ENCODE assay signal across 29 cellular contexts in the genomic region with DNA sequence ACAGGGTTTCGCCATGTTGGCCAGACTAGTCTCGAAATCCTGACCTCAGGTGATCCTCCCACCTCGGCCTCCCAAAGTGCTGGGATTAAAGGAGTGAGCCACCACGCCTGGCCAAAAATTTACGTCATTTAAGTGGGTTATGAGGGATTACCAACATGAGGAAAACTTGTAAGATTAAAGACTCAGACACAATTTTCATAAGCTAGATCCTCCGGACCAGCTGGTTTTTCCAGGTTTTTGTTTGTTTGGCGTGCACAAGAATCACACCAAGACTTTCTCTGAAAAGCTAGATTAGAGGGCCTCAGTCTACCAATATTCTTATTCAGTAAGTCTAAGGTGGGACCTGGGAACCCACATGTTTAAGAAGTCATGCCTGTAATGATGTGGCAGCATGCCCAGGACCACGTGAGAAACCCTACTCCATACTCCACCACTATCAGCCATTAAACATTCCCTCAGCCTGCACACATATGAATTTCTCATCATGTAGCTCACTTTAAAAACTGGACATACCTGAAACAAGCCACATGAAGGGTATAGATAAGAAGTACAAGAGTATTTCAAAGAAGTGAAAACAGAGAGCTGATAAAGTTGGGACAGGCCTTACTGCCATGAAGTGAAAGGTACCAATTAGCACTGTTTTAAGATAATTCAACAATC. TPM values are rescaled to one million over a fixed set of nuclear protein-coding genes. Genes with fewer than 3 reads are reported as not detected.
A peak's percentile ranks its signal among the peaks of the same experiment; 100 is the strongest.
DNase-seq lines count a peak whose midpoint lies in the region; ATAC-seq, FAIRE-seq and TF ChIP-seq lines count a peak whose summit lies in the region.
"Had no signal": no experiment of that assay in that cellular context is flagged by ENCODE, and none has a peak within 500 bp of the region (broad histone marks: within the 10 kb centered on the region; RNA-seq: fewer than 3 reads in every experiment).

No MANE protein-coding gene starts in this region.

- H3K9me3 Mint-ChIP-seq in Caco-2 (ENCODE audit: unreplicated experiment) (no peaks in the 10 kb centered on the region), osteocyte (ENCODE audit: unreplicated experiment) (no peaks in the 10 kb centered on the region)
- H3K9me3 Mint-ChIP-seq: CD4-positive, alpha-beta memory T cell; HFFc6; IgD-negative memory B cell had no signal

- BruUV-seq in Caco-2 (replicated peaks; lab: Mats Ljungman, UMichigan) (no TSS peak), IMR-90 (replicated peaks; lab: Mats Ljungman, UMichigan) (no TSS peak), K562 (replicated peaks; lab: Mats Ljungman, UMichigan) (no TSS peak)

- H3K27me3 ChIP-seq in Caco-2 (replicated peaks; ENCODE audit: control insufficient read depth, insufficient read depth, low read length), result no peaks in the 10 kb centered on the region
- H3K27me3 ChIP-seq in IMR-90 (ENCODE audit: control insufficient read depth, insufficient read depth, low read length), result no peaks in the 10 kb centered on the region
- no peaks in the 10 kb centered on the region for H3K27me3 ChIP-seq in K562 (ENCODE audit: control insufficient read depth in 2 of 2, insufficient read depth in 2 of 2, low read length in 2 of 2)
- H3K27me3 ChIP-seq in brain microvascular endothelial cell (replicated peaks), result no peaks in the 10 kb centered on the region
- H3K27me3 ChIP-seq: BLaER1 treated with 17β-estradiol and CSF1 and Interleukin-3, amounts not matched to agents 10 nM and 100 nM had no signal

- H3K4me3 Mint-ChIP-seq in Caco-2 (ENCODE audit: unreplicated experiment) (no peak overlapping the region), osteocyte (ENCODE audit: unreplicated experiment) (no peak overlapping the region)
- H3K4me3 Mint-ChIP-seq: CD4-positive, alpha-beta memory T cell; HFFc6; IgD-negative memory B cell had no signal

- no CpG with 5 or more reads among the region's 8 CpGs for WGBS in IMR-90 (ENCODE audit: extremely low coverage in 2 of 2, insufficient read length in 1 of 2), 2 experiments
- WGBS in K562 (ENCODE audit: insufficient coverage, low coverage, missing lambda C conversion rate), result 82% methylated on average over 8 of the region's 8 CpGs

- H3K9me3 ChIP-seq in Caco-2, result no peaks in the 10 kb centered on the region
- H3K9me3 ChIP-seq in IMR-90 (ENCODE audit: control insufficient read depth, insufficient read depth, low read length), result no peaks in the 10 kb centered on the region
- no peaks in the 10 kb centered on the region for H3K9me3 ChIP-seq in K562 (replicated peaks; ENCODE audit: control insufficient read depth, insufficient read depth, low read depth, low read length)
- H3K9me3 ChIP-seq: A549, HAP-1 had no signal

- dilution Hi-C loops in IMR-90 (cut with HindIII; ENCODE audit: low sequenced_read_pairs, unreplicated experiment), result no loop called here

- TF ChIP-seq POLR2A in IMR-90 (IDR thresholded peaks at IDR 0.05; ENCODE audit: low read depth, low read length) (no peak), K562 (conservative IDR thresholded peaks at IDR 0.05) (no peak)

- DNase-seq in Caco-2 (peak; percentile 52 to 63), IMR-90 (no peak), K562 (ENCODE audit: extremely low read depth in 1 of 4, low spot score in 3 of 4) (peak in 1 of 4 experiments; percentile 12), osteocyte (ENCODE audit: extremely low spot score, unreplicated experiment) (no peak), SK-N-DZ (ENCODE audit: low spot score) (no peak), NCI-H1930 (lab: John Stamatoyannopoulos, UW) (no peak), brain microvascular endothelial cell (no peak)
- DNase-seq in activated CD4-positive, CD25-positive, alpha-beta regulatory T cell (lab: John Stamatoyannopoulos, UW), result no peak
- DNase-seq: AML-193; CD4-positive, alpha-beta memory T cell; COR-L47; DMS79 treated with DMSO at 0.1 percent for 48 hours; GF-D8; GOT3; HFFc6; NCI-H1092 treated with DMSO at 0.1 percent for 48 hours; NCI-H1436; NCI-H187; NCI-H2107; NCI-H446 treated with DMSO at 0.1 percent for 48 hours; NCI-H526; SIG-M5 had no signal

- TF ChIP-seq RAD21 in IMR-90 (IDR thresholded peaks at IDR 0.05; ENCODE audit: low read length) (no peak), K562 (CRISPR knock-in tag; conservative IDR thresholded peaks at IDR 0.05 in 1 of 2, IDR thresholded peaks at IDR 0.05 in 1 of 2) (no peak)

- H2AK9ac ChIP-seq in IMR-90 (replicated peaks; ENCODE audit: low read depth, low read length, poor library complexity), result no peak overlapping the region

- H4K20me1 ChIP-seq in IMR-90 (ENCODE audit: insufficient read depth, low read length) (no peaks in the 10 kb centered on the region; the same call in 1 of the 2 replicates), K562 (replicated peaks; ENCODE audit: control insufficient read depth, insufficient read depth, low read length) (no peaks in the 10 kb centered on the region)

- TF ChIP-seq CTCF in Caco-2 (IDR thresholded peaks at IDR 0.05; ENCODE audit: insufficient read depth in 1 of 2, low read depth in 1 of 2, low read length in 1 of 2, severe bottlenecking in 1 of 2, unreplicated experiment in 1 of 2) (no peak), IMR-90 (conservative IDR thresholded peaks at IDR 0.05; ENCODE audit: low read depth, low read length) (no peak), K562 (IDR thresholded peaks at IDR 0.05 in 2 of 3, conservative IDR thresholded peaks at IDR 0.05 in 1 of 3; ENCODE audit: insufficient read depth in 2 of 3, low read depth in 1 of 3, low read length in 3 of 3) (no peak), osteocyte (IDR thresholded peaks at IDR 0.05) (no peak), brain microvascular endothelial cell (IDR thresholded peaks at IDR 0.05; ENCODE audit: low read depth, low read length, missing control alignments) (no peak)

- peak overlapping the region; percentile 45; the same call in 1 of the 2 replicates for H3K14ac ChIP-seq in IMR-90 (replicated peaks; ENCODE audit: low read depth, low read length)

- H3K4me1 ChIP-seq in Caco-2 (peaks cover 59% of the 10 kb centered on the region), IMR-90 (ENCODE audit: control insufficient read depth, insufficient read depth, low read length) (peaks cover 8% of the 10 kb centered on the region), K562 (replicated peaks in 1 of 2; ENCODE audit: control insufficient read depth in 2 of 2, insufficient read depth in 2 of 2, low read length in 2 of 2) (no peaks in the 10 kb centered on the region; a peak in 1 of 5 replicates)
- H3K4me1 ChIP-seq: A549, HAP-1 had no signal

- H2BK5ac ChIP-seq in IMR-90 (ENCODE audit: low read depth, low read length, poor library complexity, severe bottlenecking), result peak overlapping the region; percentile 38

- H3K27me3 Mint-ChIP-seq in Caco-2 (ENCODE audit: insufficient read depth, unreplicated experiment) (no peaks in the 10 kb centered on the region), osteocyte (ENCODE audit: unreplicated experiment) (no peaks in the 10 kb centered on the region)
- H3K27me3 Mint-ChIP-seq: CD4-positive, alpha-beta memory T cell; IgD-negative memory B cell had no signal

- no peak overlapping the region for H3K23ac ChIP-seq in IMR-90 (ENCODE audit: low read depth, low read length)

- no peak for FAIRE-seq in K562 (lab: Jason Lieb, UNC)
- FAIRE-seq: A549, GM12892, RCC 7860 had no signal

- H3K56ac ChIP-seq in IMR-90 (ENCODE audit: extremely low read depth, insufficient read depth, low read length), result no peak overlapping the region

- peak overlapping the region; percentile 70; the same call in 1 of the 2 replicates for H3K4ac ChIP-seq in IMR-90 (ENCODE audit: low read depth, low read length)

- peaks cover 12% of the 10 kb centered on the region for H3K36me3 Mint-ChIP-seq in Caco-2 (ENCODE audit: insufficient read depth, unreplicated experiment)
- no peaks in the 10 kb centered on the region for H3K36me3 Mint-ChIP-seq in osteocyte (ENCODE audit: unreplicated experiment)
- H3K36me3 Mint-ChIP-seq: CD4-positive, alpha-beta memory T cell; IgD-negative memory B cell had no signal

- H3K18ac ChIP-seq in IMR-90 (ENCODE audit: low read depth, low read length), result peak overlapping the region; percentile 11

- no peak overlapping the region for H4K91ac ChIP-seq in IMR-90 (ENCODE audit: insufficient read depth, low read depth, low read length)

- H3K36me3 ChIP-seq in Caco-2 (ENCODE audit: control insufficient read depth, insufficient read depth, low read length) (no peaks in the 10 kb centered on the region), IMR-90 (ENCODE audit: control insufficient read depth, insufficient read depth, low read length) (no peaks in the 10 kb centered on the region), K562 (ENCODE audit: control insufficient read depth, insufficient read depth, low read length) (no peaks in the 10 kb centered on the region; the same call in 2 of the 3 replicates), brain microvascular endothelial cell (replicated peaks) (no peaks in the 10 kb centered on the region)
- H3K36me3 ChIP-seq: HAP-1 had no signal

- H2BK120ac ChIP-seq in IMR-90 (ENCODE audit: low read depth, low read length), result peak overlapping the region; percentile 73

- no peak overlapping the region for H2AFZ ChIP-seq in IMR-90 (replicated peaks; ENCODE audit: low read length, poor library complexity)
- H2AFZ ChIP-seq in K562 (ENCODE audit: low read depth, low read length), result no peak overlapping the region

- H3K4me2 ChIP-seq in IMR-90 (ENCODE audit: low read depth, low read length) (no peak overlapping the region), K562 (ENCODE audit: insufficient read depth, low read length) (no peak overlapping the region)
- H3K4me2 ChIP-seq: A549; BLaER1 treated with 17β-estradiol and CSF1 and Interleukin-3, amounts not matched to agents 10 nM and 100 nM had no signal

- no peak for ATAC-seq in IMR-90 (ENCODE audit: low read depth)
- peak; percentile 36 for ATAC-seq in K562
- ATAC-seq: A549, SK-N-SH treated with all-trans-retinoic acid at 6 μM for 48 hours had no signal

- no peak overlapping the region for H3K9ac ChIP-seq in IMR-90 (ENCODE audit: low read depth, low read length)
- no peak overlapping the region for H3K9ac ChIP-seq in K562 (ENCODE audit: insufficient read depth in 1 of 2, low read depth in 2 of 2, low read length in 2 of 2)
- H3K9ac ChIP-seq: BLaER1 treated with 17β-estradiol and CSF1 and Interleukin-3, amounts not matched to agents 10 nM and 100 nM had no signal

- peaks cover 12% of the 10 kb centered on the region for H3K9me1 ChIP-seq in IMR-90 (ENCODE audit: insufficient read depth, low read length)
- no peaks in the 10 kb centered on the region for H3K9me1 ChIP-seq in K562 (ENCODE audit: control insufficient read depth, insufficient read depth, low read length)

- H3K4me1 Mint-ChIP-seq in Caco-2 (ENCODE audit: low read depth, unreplicated experiment) (peaks cover 40% of the 10 kb centered on the region), osteocyte (ENCODE audit: unreplicated experiment) (peaks cover 48% of the 10 kb centered on the region)
- H3K4me1 Mint-ChIP-seq: IgD-negative memory B cell had no signal

- H3K79me2 ChIP-seq in K562 (ENCODE audit: control insufficient read depth, insufficient read depth, low read length), result peaks cover 33% of the 10 kb centered on the region

- intact Hi-C loops in Caco-2 (cut with micrococcal nuclease; ENCODE audit: unreplicated experiment) (loop anchor here (1.0 to 10.0 kb wide), 3 partner anchors 26 to 187 kb away; no protein-coding TSS in a partner anchor), IMR-90 (cut with micrococcal nuclease) (no loop called here), K562 (cut with micrococcal nuclease) (no loop called here)

- H2BK20ac ChIP-seq in IMR-90 (ENCODE audit: low read depth, low read length), result peak overlapping the region; percentile 69

- POLR2A ChIA-PET in Caco-2 (lab: Charles Lee) (interaction anchor here (0.8 to 1.1 kb wide), 2 partner anchors 27 to 259 kb away, joined by 3 to 5 read pairs; partner anchors contain the start of gene TDRD3), IMR-90 (lab: Charles Lee; ENCODE audit: unreplicated experiment) (no interaction called here), K562 (lab: Yijun Ruan, JAX) (interaction anchor here (0.7 to 0.9 kb wide), 2 partner anchors 9 to 19 kb away, joined by 3 read pairs; no protein-coding TSS in a partner anchor)

- no peak overlapping the region for H2AK5ac ChIP-seq in IMR-90 (ENCODE audit: low read depth, low read length)

- H3K27ac Mint-ChIP-seq in Caco-2 (ENCODE audit: unreplicated experiment), result peak overlapping the region; percentile 8
- peak overlapping the region; percentile 89 for H3K27ac Mint-ChIP-seq in osteocyte (ENCODE audit: unreplicated experiment)
- H3K27ac Mint-ChIP-seq: IgD-negative memory B cell had no signal

- no peak overlapping the region for H3K27ac ChIP-seq in IMR-90 (ENCODE audit: insufficient read depth, low read length)
- no peak overlapping the region for H3K27ac ChIP-seq in K562 (ENCODE audit: extremely low read depth, low read depth, low read length)
- no peak overlapping the region for H3K27ac ChIP-seq in brain microvascular endothelial cell
- H3K27ac ChIP-seq: A549; BLaER1 treated with 17β-estradiol and CSF1 and Interleukin-3, amounts not matched to agents 10 nM and 100 nM had no signal

- H3K4me3 ChIP-seq in Caco-2 (ENCODE audit: low read depth, low read length) (no peak overlapping the region), IMR-90 (ENCODE audit: insufficient read depth, low read depth, low read length) (no peak overlapping the region), K562 (no peak overlapping the region), brain microvascular endothelial cell (ENCODE audit: low read depth, low read length) (no peak overlapping the region)
- H3K4me3 ChIP-seq: A549; BLaER1 treated with 17β-estradiol and CSF1 and Interleukin-3, amounts not matched to agents 10 nM and 100 nM; HAP-1 had no signal

- CTCF ChIA-PET in Caco-2 (lab: Charles Lee), result interaction anchor here (1.1 kb wide), 1 partner anchor 192 kb away, joined by 4 read pairs; no protein-coding TSS in a partner anchor
- CTCF ChIA-PET in IMR-90 (lab: Yijun Ruan, JAX), result interaction anchor here (0.7 to 1.5 kb wide), 3 partner anchors 17 to 232 kb away, joined by 3 read pairs; no protein-coding TSS in a partner anchor
- CTCF ChIA-PET in K562 (lab: Yijun Ruan, JAX; ENCODE audit: low intra/inter-chr PET ratio), result no interaction called here

- H3K79me1 ChIP-seq in IMR-90 (ENCODE audit: low read depth in 1 of 2, low read length in 2 of 2), result peaks cover 30 to 53% of the 10 kb centered on the region in 2 experiments

- peak overlapping the region; percentile 49; the same call in 1 of the 2 replicates for H4K5ac ChIP-seq in IMR-90 (ENCODE audit: low read depth, low read length)

- H2BK15ac ChIP-seq in IMR-90 (ENCODE audit: low read depth, low read length), result no peak overlapping the region

- in situ Hi-C loops in IMR-90 (cut with MboI; ENCODE audit: low sequenced_read_pairs) (no loop called here), K562 (cut with MboI) (no loop called here), brain microvascular endothelial cell (cut with HindIII; ENCODE audit: low pct_ligation_motif_present, low sequenced_read_pairs) (no loop called here)

- H4K8ac ChIP-seq in IMR-90 (ENCODE audit: low read depth in 2 of 2, low read length in 2 of 2), result peak overlapping the region in 1 of 2 experiments; percentile 24; a peak in 2 of 4 replicates

- TF ChIP-seq EP300 in K562 (IDR thresholded peaks at IDR 0.05; ENCODE audit: low read length), result no peak

RNA-seq across cellular contexts. Expression of gene DIAPH3, which starts 25.7 kb away (rescaled TPM):
- total RNA-seq in Caco-2 (2022), result 59.4 and 60.6 TPM in 2 replicates
- total RNA-seq in IMR-90 (2012; rRNA removed), result 9.3 and 16.1 TPM in 2 replicates
- 8.5 and 8.9 TPM in 2 replicates for polyA plus RNA-seq in IMR-90 (2012; rRNA removed)
- polyA plus RNA-seq in IMR-90 (2012; cell fraction: cytosol; rRNA removed), result 1.3 and 1.5 TPM in 2 replicates
- 1.0 and 5.1 TPM in 2 replicates for polyA plus RNA-seq in IMR-90 (2012; cell fraction: nucleus; rRNA removed; ENCODE audit: low replicate concordance)
- 16.1 and 63.3 TPM in 2 replicates for total RNA-seq in K562 (2011; cell fraction: chromatin; rRNA removed; ENCODE audit: low replicate concordance)
- 10.2 and 15.9 TPM in 2 replicates for total RNA-seq in K562 (2011; cell fraction: nucleolus; rRNA removed)
- 20.3 and 23.1 TPM in 2 replicates for total RNA-seq in K562 (2011; cell fraction: nucleoplasm; rRNA removed)
- 9.3 and 10.4 TPM in 2 replicates for total RNA-seq in K562 (2014; rRNA removed)
- total RNA-seq in K562 (2014; rRNA removed; fragmentation: Illumina TruSeq; extraction: Trizol), result 18.2 and 21.4 TPM in 2 replicates
- 14.3 and 14.7 TPM in 2 replicates for total RNA-seq in K562 (2015; rRNA removed; fragmentation: Illumina TruSeq; extraction: Trizol)
- total RNA-seq in K562 (2021), result 17.1 and 18.7 TPM in 2 replicates
- polyA plus RNA-seq in K562 (2011; rRNA removed), result 12.3 and 16.0 TPM in 2 replicates
- polyA plus RNA-seq in K562 (2011; cell fraction: cytosol; rRNA removed), result 3.5 and 6.4 TPM in 2 replicates
- polyA plus RNA-seq in K562 (2011; cell fraction: nucleus; rRNA removed), result 7.0 and 10.8 TPM in 2 replicates
- polyA plus RNA-seq in K562 (2012), result 10.8 and 16.4 TPM in 2 replicates
- 14.9 and 17.2 TPM in 2 replicates for polyA plus RNA-seq in K562 (2014; fragmentation: Illumina TruSeq; extraction: Trizol)
- 10 to 100 TPM in 1 of 2 experiments, 1 to 10 TPM in 1; 10.0 to 10.6 TPM for polyA plus RNA-seq in K562 (2014; fragmentation: Nextera tagmentation; extraction: Ambion mirVana)
- polyA plus RNA-seq in K562 (2014; rRNA removed), result 8.4 and 9.0 TPM in 2 replicates
- 47.8 and 52.7 TPM in 2 replicates for polyA minus RNA-seq in K562 (2011; rRNA and poly(A)+ RNA removed)
- 11.1 and 14.1 TPM in 2 replicates for polyA minus RNA-seq in K562 (2011; cell fraction: cytosol; rRNA and poly(A)+ RNA removed)
- 38.5 and 55.3 TPM in 2 replicates for polyA minus RNA-seq in K562 (2011; cell fraction: nucleus; rRNA and poly(A)+ RNA removed)
- total RNA-seq in osteocyte, result 9.2 and 12.2 TPM in 2 replicates
- 7.5 and 8.5 TPM in 2 replicates for polyA plus RNA-seq in SK-N-DZ (2014; cell fraction: cytosol; rRNA removed)
- polyA plus RNA-seq in SK-N-DZ (2014; cell fraction: nucleus; rRNA removed), result 6.6 and 9.5 TPM in 2 replicates
- total RNA-seq: CD4-positive, alpha-beta memory T cell had no signal
- polyA plus RNA-seq: IgD-negative memory B cell had no signal

Comparison
In these comparisons a context has a peak if more than half of its experiments do, and no peak if none do; other contexts are left out.
1. DNase-seq: peak in Caco-2 (2 of 2); none in IMR-90 (single experiment), osteocyte (single experiment), SK-N-DZ (single experiment), NCI-H1930 (0 of 2), activated CD4-positive, CD25-positive, alpha-beta regulatory T cell (0 of 4) and brain microvascular endothelial cell (single experiment).